Comparison of ENCODE assay signal across 10 cellular contexts in the genomic region with DNA sequence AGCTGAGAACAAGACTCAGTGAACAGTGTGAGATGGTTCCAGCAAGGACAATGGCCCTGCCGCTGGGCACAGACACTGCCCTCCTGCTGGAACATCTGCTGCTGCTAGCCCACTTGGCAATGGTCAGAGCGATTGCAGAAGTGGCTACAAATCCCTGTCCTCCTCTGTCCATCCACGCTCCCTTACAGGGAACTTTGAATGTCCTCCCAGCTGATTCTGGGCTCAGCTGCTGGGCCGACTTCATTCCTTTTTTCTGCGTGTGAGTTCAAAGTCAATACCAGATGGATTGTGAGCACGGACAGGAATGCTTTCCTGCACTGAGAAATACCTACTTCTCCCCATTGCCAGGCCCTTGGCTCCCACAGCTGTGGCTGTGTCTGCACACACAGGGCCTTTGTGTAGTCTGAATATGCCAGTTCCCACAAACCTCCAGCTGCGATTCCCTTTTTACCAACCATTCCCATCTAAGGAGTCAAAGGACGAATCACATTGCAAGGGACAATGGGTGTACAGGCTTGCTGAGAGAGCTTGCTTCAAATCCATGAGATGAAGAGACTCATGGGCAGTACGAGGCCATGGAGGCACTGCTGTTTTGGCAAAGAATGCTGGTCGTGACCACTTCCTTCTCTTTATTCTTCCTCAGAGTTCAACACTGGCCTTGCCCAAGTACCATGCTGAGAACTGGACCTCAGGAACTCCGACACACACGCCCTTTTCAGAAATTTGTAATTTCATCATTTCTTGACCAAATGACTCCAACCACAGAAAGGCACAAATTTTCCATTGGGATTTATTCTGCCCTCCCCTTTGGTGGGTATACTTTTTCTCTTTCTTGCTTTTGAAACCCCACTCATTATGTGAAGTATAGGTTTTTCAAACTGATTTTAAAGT. TPM values are rescaled to one million over a fixed set of nuclear protein-coding genes. Genes with fewer than 3 reads are reported as not detected.
A peak's percentile ranks its signal among the peaks of the same experiment; 100 is the strongest.
DNase-seq lines count a peak whose midpoint lies in the region; ATAC-seq and TF ChIP-seq lines count a peak whose summit lies in the region.
"Had no signal": no experiment of that assay in that cellular context is flagged by ENCODE, and none has a peak within 500 bp of the region (broad histone marks: within the 10 kb centered on the region; RNA-seq: fewer than 3 reads in every experiment).

No MANE protein-coding gene starts in this region.

- POLR2A ChIA-PET in CD8-positive, alpha-beta T cell (lab: Charles Lee) = interaction anchor here (0.6 to 1.5 kb wide), 3 partner anchors 19 to 45 kb away, joined by 3 to 5 read pairs (median 3); no protein-coding TSS in a partner anchor

- H3K4me3 Mint-ChIP-seq in CD8-positive, alpha-beta T cell = no peak overlapping the region

- H3K36me3 ChIP-seq in Karpas-422 (ENCODE audit: insufficient read depth, low read length) = no peaks in the 10 kb centered on the region
- no peaks in the 10 kb centered on the region for H3K36me3 ChIP-seq in CD8-positive, alpha-beta T cell (ENCODE audit: insufficient read depth, low read length)
- H3K36me3 ChIP-seq: right lobe of liver had no signal

- no peaks in the 10 kb centered on the region for H3K79me2 ChIP-seq in Karpas-422 (ENCODE audit: low read length)

- no peak overlapping the region for H3K4me2 ChIP-seq in Karpas-422 (ENCODE audit: low read depth, low read length, poor library complexity, severe bottlenecking)

- CTCF ChIA-PET in CD8-positive, alpha-beta T cell (lab: Charles Lee) = interaction anchor here (0.8 to 7.0 kb wide), 10 partner anchors 10 to 584 kb away, joined by 3 to 31 read pairs (median 3); no protein-coding TSS in a partner anchor

- no peak overlapping the region for H3K27ac ChIP-seq in Karpas-422 (ENCODE audit: low read length)
- H3K27ac ChIP-seq in CD8-positive, alpha-beta T cell (ENCODE audit: low read depth, low read length) = no peak overlapping the region
- H3K27ac ChIP-seq: right lobe of liver had no signal

- intact Hi-C loops in left cardiac atrium (cut with DNase I) (loop anchor here in 1 of 2 donors (5.0 kb wide), 1 partner anchor 261 kb away; no protein-coding TSS in a partner anchor), posterior cingulate gyrus (cut with DNase I) (loop anchor here (2.0 to 5.0 kb wide), 5 partner anchors 61 to 481 kb away; a partner anchor contains a TSS)
- intact Hi-C loops in CD8-positive, alpha-beta T cell (cut with DNase I, micrococcal nuclease) = no loop called here

- peak; percentile 68 for DNase-seq in AG09309 (ENCODE audit: low read depth)
- peak in 53 of 56 donors; percentile 18 to 88 (median 69) for DNase-seq in amygdala (lab: John Stamatoyannopoulos, UW)
- DNase-seq in left cardiac atrium = no peak
- peak; percentile 53 to 95 (median 66) for DNase-seq in posterior cingulate gyrus
- DNase-seq in Karpas-422 = no peak
- no peak for DNase-seq in SHP77 treated with DMSO at 0.1 percent for 48 hours (lab: John Stamatoyannopoulos, UW)
- no peak for DNase-seq in amniotic stem cell (lab: John Stamatoyannopoulos, UW)
- no peak for DNase-seq in CD8-positive, alpha-beta T cell
- DNase-seq: activated gamma-delta T cell, right lobe of liver had no signal

- no peak overlapping the region for H3K4me3 ChIP-seq in AG09309 (ENCODE audit: control insufficient read depth, low read depth, low read length)
- H3K4me3 ChIP-seq in Karpas-422 (ENCODE audit: low read length) = no peak overlapping the region
- no peak overlapping the region for H3K4me3 ChIP-seq in CD8-positive, alpha-beta T cell (ENCODE audit: low read depth, low read length)
- H3K4me3 ChIP-seq: right lobe of liver had no signal

- no peak for TF ChIP-seq CTCF in AG09309 (IDR thresholded peaks at IDR 0.05; ENCODE audit: control insufficient read depth, insufficient read depth, low read depth, low read length, missing control alignments)
- TF ChIP-seq CTCF in CD8-positive, alpha-beta T cell (IDR thresholded peaks at IDR 0.05) = no peak

- no peaks in the 10 kb centered on the region for H3K36me3 Mint-ChIP-seq in CD8-positive, alpha-beta T cell

- H3K4me1 Mint-ChIP-seq in CD8-positive, alpha-beta T cell (ENCODE audit: low read depth) = peaks cover 9% of the 10 kb centered on the region

- H3K4me1 ChIP-seq in Karpas-422 (ENCODE audit: low read length) = no peaks in the 10 kb centered on the region
- H3K4me1 ChIP-seq in CD8-positive, alpha-beta T cell (ENCODE audit: insufficient read depth, low read length) = peaks cover 4% of the 10 kb centered on the region
- H3K4me1 ChIP-seq: right lobe of liver had no signal

- peak; percentile 5 to 32 for ATAC-seq in left cardiac atrium
- no peak for ATAC-seq in CD8-positive, alpha-beta T cell

- H3K9me3 ChIP-seq in Karpas-422 (ENCODE audit: low read length) = no peaks in the 10 kb centered on the region
- H3K9me3 ChIP-seq in CD8-positive, alpha-beta T cell (ENCODE audit: low read length) = no peaks in the 10 kb centered on the region
- H3K9me3 ChIP-seq: right lobe of liver had no signal

- H3K27me3 Mint-ChIP-seq in CD8-positive, alpha-beta T cell (ENCODE audit: low read depth) = peaks cover 13% of the 10 kb centered on the region

- H3K27me3 ChIP-seq in Karpas-422 (ENCODE audit: low read length) = no peaks in the 10 kb centered on the region
- no peaks in the 10 kb centered on the region for H3K27me3 ChIP-seq in CD8-positive, alpha-beta T cell (ENCODE audit: insufficient read depth, low read length)
- H3K27me3 ChIP-seq: right lobe of liver had no signal

- no peak overlapping the region for H3K27ac Mint-ChIP-seq in CD8-positive, alpha-beta T cell

- H2AFZ ChIP-seq in Karpas-422 (ENCODE audit: low read length) = no peak overlapping the region

- H4K20me1 ChIP-seq in Karpas-422 (ENCODE audit: insufficient read depth, low read depth, low read length) = no peaks in the 10 kb centered on the region

- H3K9ac ChIP-seq in Karpas-422 (ENCODE audit: low read length) = no peak overlapping the region

- no peaks in the 10 kb centered on the region for H3K9me3 Mint-ChIP-seq in CD8-positive, alpha-beta T cell

- no peaks in the 10 kb centered on the region for H3K9me2 ChIP-seq in Karpas-422 (replicated peaks; ENCODE audit: insufficient read depth, low read length)

RNA-seq across cellular contexts. Expression of a gene that starts 44.2 kb away (rescaled TPM):
- 10 to 100 TPM; 12.1 to 15.8 TPM for total RNA-seq in left cardiac atrium
- total RNA-seq in Karpas-422 (2014; rRNA removed; shearing (Covaris generic); ENCODE audit: low replicate concordance) = 4.2 and 11.1 TPM in 2 replicates
- 10 to 100 TPM; 30.3 to 31.4 TPM for total RNA-seq in CD8-positive, alpha-beta T cell

Comparison
In these comparisons a context has a peak if more than half of its experiments do, and no peak if none do; other contexts are left out.
1. DNase-seq: peak in AG09309 (single experiment), amygdala (53 of 56) and posterior cingulate gyrus (10 of 10); none in left cardiac atrium (single experiment), Karpas-422 (single experiment), SHP77 treated with DMSO at 0.1 percent for 48 hours (single experiment), amniotic stem cell (single experiment) and CD8-positive, alpha-beta T cell (0 of 7).